Comparison of ENCODE assay signal across 7 cellular contexts in the genomic region with DNA sequence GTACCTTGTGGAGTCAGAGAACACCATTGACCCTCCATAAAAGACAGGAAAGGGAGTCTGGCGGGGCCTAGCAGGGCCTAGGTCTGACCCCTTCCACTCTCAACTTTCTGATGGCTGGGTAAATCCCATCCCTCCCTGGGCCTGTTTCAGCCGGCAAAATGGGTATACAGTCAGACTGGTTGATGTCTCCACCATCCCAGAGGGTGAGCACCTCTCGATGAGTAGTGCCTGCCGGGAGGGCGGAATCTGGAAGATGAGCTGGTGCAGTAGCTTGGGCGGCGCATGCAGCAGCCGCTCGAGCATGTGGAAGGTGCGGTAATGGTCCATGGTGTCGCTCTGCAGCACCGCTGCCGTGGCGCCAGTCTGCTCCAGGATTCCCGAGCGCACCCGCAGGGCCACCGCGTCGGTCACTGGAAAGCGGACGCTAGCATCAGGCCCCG. TPM values are rescaled to one million over a fixed set of nuclear protein-coding genes. Genes with fewer than 3 reads are reported as not detected.
A peak's percentile ranks its signal among the peaks of the same experiment; 100 is the strongest.
DNase-seq lines count a peak whose midpoint lies in the region; ATAC-seq and TF ChIP-seq lines count a peak whose summit lies in the region.

No MANE protein-coding gene starts in this region.

- peak overlapping the region; percentile 98 for H3K4me3 Mint-ChIP-seq in osteocyte (ENCODE audit: unreplicated experiment)

- H3K27me3 Mint-ChIP-seq in osteocyte (ENCODE audit: unreplicated experiment): no peaks in the 10 kb centered on the region

- peak overlapping the region; percentile 99 for H3K27ac Mint-ChIP-seq in osteocyte (ENCODE audit: unreplicated experiment)

- H3K4me3 ChIP-seq in SJCRH30: peak overlapping the region; percentile 72
- H3K4me3 ChIP-seq in epithelial cell of esophagus (ENCODE audit: low read length): peak overlapping the region; percentile 90

- peak overlapping the region; percentile 24; the same call in 1 of the 2 replicates for H3K27ac ChIP-seq in SJCRH30

- no peaks in the 10 kb centered on the region for H3K9me3 ChIP-seq in SJCRH30 (replicated peaks)

- H3K36me3 Mint-ChIP-seq in osteocyte (ENCODE audit: unreplicated experiment): peaks cover 24% of the 10 kb centered on the region

- peaks cover 17% of the 10 kb centered on the region for H3K36me3 ChIP-seq in SJCRH30

- no peak for TF ChIP-seq CTCF in epithelial cell of esophagus (IDR thresholded peaks at IDR 0.05; ENCODE audit: insufficient read depth, low read depth, low read length, missing control alignments)
- TF ChIP-seq CTCF in osteocyte (IDR thresholded peaks at IDR 0.05): no peak

- no peaks in the 10 kb centered on the region for H3K27me3 ChIP-seq in SJCRH30

- H3K9me3 Mint-ChIP-seq in osteocyte (ENCODE audit: unreplicated experiment): no peaks in the 10 kb centered on the region

- H3K4me1 Mint-ChIP-seq in osteocyte (ENCODE audit: unreplicated experiment): peaks cover 53% of the 10 kb centered on the region

- H3K4me1 ChIP-seq in SJCRH30: peaks cover 9% of the 10 kb centered on the region; the same call in 1 of the 2 replicates

- DNase-seq in SJCRH30 (no peak), epithelial cell of esophagus (ENCODE audit: low read depth) (peak; percentile 69), osteocyte (ENCODE audit: extremely low spot score, unreplicated experiment) (no peak), NCI-H510A (lab: John Stamatoyannopoulos, UW) (no peak), GOT3 (lab: John Stamatoyannopoulos, UW) (no peak)

- peak; percentile 1 for ATAC-seq in GM21619 (IDR thresholded peaks at IDR 0.05; ENCODE audit: unreplicated experiment)
- ATAC-seq in HG02610 (IDR thresholded peaks at IDR 0.05; ENCODE audit: unreplicated experiment): no peak

RNA-seq across cellular contexts. Expression of gene FIBP, which starts 0.5 kb away (rescaled TPM):
- 64.3 and 68.1 TPM in 2 replicates for total RNA-seq in SJCRH30 (2014; rRNA removed; shearing (Covaris generic))
- total RNA-seq in osteocyte: 92.4 and 92.8 TPM in 2 replicates

RNA-seq across cellular contexts. Expression of gene CCDC85B, which starts 2.7 kb away (rescaled TPM):
- 25.2 and 30.6 TPM in 2 replicates for total RNA-seq in SJCRH30 (2014; rRNA removed; shearing (Covaris generic))
- total RNA-seq in osteocyte: 35.2 and 39.0 TPM in 2 replicates

RNA-seq across cellular contexts. Expression of gene CTSW, which starts 8.1 kb away (rescaled TPM):
- not detected in 2 replicates for total RNA-seq in SJCRH30 (2014; rRNA removed; shearing (Covaris generic))
- total RNA-seq in osteocyte: not detected in 2 replicates

RNA-seq across cellular contexts. Expression of gene FOSL1, which starts 12.4 kb away (rescaled TPM):
- total RNA-seq in SJCRH30 (2014; rRNA removed; shearing (Covaris generic)): 1.5 and 1.9 TPM in 2 replicates
- total RNA-seq in osteocyte: 37.2 and 38.0 TPM in 2 replicates

RNA-seq across cellular contexts. Expression of gene EFEMP2, which starts 15.1 kb away (rescaled TPM):
- total RNA-seq in SJCRH30 (2014; rRNA removed; shearing (Covaris generic)): 21.5 and 23.9 TPM in 2 replicates
- 130 and 131 TPM in 2 replicates for total RNA-seq in osteocyte
